ENCODE assay signal across 9 cellular contexts in genomic region chr6:3867616-3868502, GRCh38. TPM values are rescaled to one million over a fixed set of nuclear protein-coding genes. Genes with fewer than 3 reads are reported as not detected.
DNase-seq lines count a peak whose midpoint lies in the region; ATAC-seq, FAIRE-seq and TF ChIP-seq lines count a peak whose summit lies in the region.
"Had no signal": no experiment of that assay in that cellular context is flagged by ENCODE, and none has a peak within 500 bp of the region (broad histone marks: within the 10 kb centered on the region; RNA-seq: fewer than 3 reads in every experiment).

No MANE protein-coding gene starts in this region.

- ATAC-seq in stimulated activated effector memory CD8-positive, alpha-beta T cell treated with anti-CD3 and anti-CD28 coated beads, Interleukin-12 subunit alpha, Interleukin-12 subunit beta, amount 100 ng/mL, for 72 hours: peak; percentile 93
- no peak for ATAC-seq in HG03460 (IDR thresholded peaks at IDR 0.05; ENCODE audit: unreplicated experiment)

- FAIRE-seq in GM12891 (lab: Jason Lieb, UNC): no peak

- no peak for TF ChIP-seq POLR2A in GM12891 (IDR thresholded peaks at IDR 0.05; ENCODE audit: low read depth, low read length)

- H3K36me3 Mint-ChIP-seq in activated T-cell treated with anti-CD3 and anti-CD28 coated beads, Interleukin-2, amount 50 U/mL, for 24 hours (ENCODE audit: low read depth): no peaks in the 10 kb centered on the region
- H3K36me3 Mint-ChIP-seq in activated CD4-positive, alpha-beta memory T cell treated with anti-CD3 and anti-CD28 coated beads for 36 hours: no peaks in the 10 kb centered on the region
- no peaks in the 10 kb centered on the region for H3K36me3 Mint-ChIP-seq in stimulated activated effector memory CD8-positive, alpha-beta T cell treated with anti-CD3 and anti-CD28 coated beads, Interleukin-12 subunit alpha, Interleukin-12 subunit beta, amount 100 ng/mL, for 72 hours

- DNase-seq in activated T-cell treated with anti-CD3 and anti-CD28 coated beads, Interleukin-2, amount 50 U/mL, for 24 hours: no peak
- DNase-seq in activated T-cell treated with anti-CD3 and anti-CD28 coated beads, Interleukin-2, amount 50 U/mL, for 1 hour: no peak
- peak; percentile 31 for DNase-seq in activated CD4-positive, alpha-beta memory T cell treated with anti-CD3 and anti-CD28 coated beads for 36 hours
- DNase-seq in fibroblast of gingiva (ENCODE audit: low read depth) (peak; percentile 88), GM12891 (ENCODE audit: insufficient read length, low spot score) (no peak), pons (ENCODE audit: low spot score) (no peak)
- no peak for DNase-seq in stimulated activated effector memory CD8-positive, alpha-beta T cell treated with anti-CD3 and anti-CD28 coated beads, Interleukin-12 subunit alpha, Interleukin-12 subunit beta, amount 100 ng/mL, for 72 hours (ENCODE audit: low spot score in 2 of 2)
- DNase-seq: HCEC 1CT had no signal

- intact Hi-C loops in activated CD4-positive, alpha-beta memory T cell treated with anti-CD3 and anti-CD28 coated beads for 36 hours (cut with micrococcal nuclease): loop anchor here (1.0 to 5.0 kb wide), 5 partner anchors 18 to 1069 kb away; partner anchors contain the start of gene ECI2

- H3K4me1 Mint-ChIP-seq in activated T-cell treated with anti-CD3 and anti-CD28 coated beads, Interleukin-2, amount 50 U/mL, for 24 hours (ENCODE audit: low read depth): peaks cover 39% of the 10 kb centered on the region
- peaks cover 45% of the 10 kb centered on the region for H3K4me1 Mint-ChIP-seq in activated CD4-positive, alpha-beta memory T cell treated with anti-CD3 and anti-CD28 coated beads for 36 hours (ENCODE audit: low read depth)
- peaks cover 42% of the 10 kb centered on the region for H3K4me1 Mint-ChIP-seq in stimulated activated effector memory CD8-positive, alpha-beta T cell treated with anti-CD3 and anti-CD28 coated beads, Interleukin-12 subunit alpha, Interleukin-12 subunit beta, amount 100 ng/mL, for 72 hours

- H3K4me3 Mint-ChIP-seq in activated T-cell treated with anti-CD3 and anti-CD28 coated beads, Interleukin-2, amount 50 U/mL, for 24 hours: peak overlapping the region; percentile 10
- peak overlapping the region; percentile 20 for H3K4me3 Mint-ChIP-seq in activated CD4-positive, alpha-beta memory T cell treated with anti-CD3 and anti-CD28 coated beads for 36 hours
- H3K4me3 Mint-ChIP-seq in stimulated activated effector memory CD8-positive, alpha-beta T cell treated with anti-CD3 and anti-CD28 coated beads, Interleukin-12 subunit alpha, Interleukin-12 subunit beta, amount 100 ng/mL, for 72 hours: peak overlapping the region; percentile 19

- H3K27me3 Mint-ChIP-seq in activated T-cell treated with anti-CD3 and anti-CD28 coated beads, Interleukin-2, amount 50 U/mL, for 24 hours: peaks cover 22% of the 10 kb centered on the region
- H3K27me3 Mint-ChIP-seq in activated CD4-positive, alpha-beta memory T cell treated with anti-CD3 and anti-CD28 coated beads for 36 hours: peaks cover 6% of the 10 kb centered on the region

- CTCF ChIA-PET in activated CD4-positive, alpha-beta memory T cell treated with anti-CD3 and anti-CD28 coated beads for 36 hours (lab: Charles Lee): interaction anchor here (1.1 to 5.3 kb wide), 3 partner anchors 12 to 21 kb away, joined by 3 to 75 read pairs (median 5); partner anchors contain the start of gene FAM50B

- peak overlapping the region; percentile 86 for H3K27ac Mint-ChIP-seq in activated T-cell treated with anti-CD3 and anti-CD28 coated beads, Interleukin-2, amount 50 U/mL, for 24 hours
- H3K27ac Mint-ChIP-seq in activated CD4-positive, alpha-beta memory T cell treated with anti-CD3 and anti-CD28 coated beads for 36 hours: peak overlapping the region; percentile 92
- H3K27ac Mint-ChIP-seq in stimulated activated effector memory CD8-positive, alpha-beta T cell treated with anti-CD3 and anti-CD28 coated beads, Interleukin-12 subunit alpha, Interleukin-12 subunit beta, amount 100 ng/mL, for 72 hours: peak overlapping the region; percentile 10

- H3K9me3 Mint-ChIP-seq in activated T-cell treated with anti-CD3 and anti-CD28 coated beads, Interleukin-2, amount 50 U/mL, for 24 hours: peaks cover 3% of the 10 kb centered on the region
- H3K9me3 Mint-ChIP-seq in activated CD4-positive, alpha-beta memory T cell treated with anti-CD3 and anti-CD28 coated beads for 36 hours: peaks cover 4% of the 10 kb centered on the region
- no peaks in the 10 kb centered on the region for H3K9me3 Mint-ChIP-seq in stimulated activated effector memory CD8-positive, alpha-beta T cell treated with anti-CD3 and anti-CD28 coated beads, Interleukin-12 subunit alpha, Interleukin-12 subunit beta, amount 100 ng/mL, for 72 hours

- POLR2A ChIA-PET in activated CD4-positive, alpha-beta memory T cell treated with anti-CD3 and anti-CD28 coated beads for 36 hours (lab: Charles Lee): interaction anchor here (1.5 to 3.6 kb wide), 2 partner anchors 15 to 19 kb away, joined by 4 to 64 read pairs; partner anchors contain the start of gene FAM50B

TF ChIP-seq in GM12891, 5 proteins besides CTCF, POLR2A, EP300 and RAD21:
- TF ChIP-seq TAF1 (IDR thresholded peaks at IDR 0.05; ENCODE audit: low read depth, low read length): no peak
- TF ChIP-seq SPI1 (IDR thresholded peaks at IDR 0.05; ENCODE audit: low read depth, low read length): no peak
- TF ChIP-seq PAX5 (IDR thresholded peaks at IDR 0.05; ENCODE audit: insufficient read depth, low read length, severe bottlenecking): no peak
- no peak for TF ChIP-seq POU2F2 (IDR thresholded peaks at IDR 0.05; ENCODE audit: low read depth, low read length)
- TF ChIP-seq POLR2AphosphoS5 (IDR thresholded peaks at IDR 0.05; ENCODE audit: low read depth, low read length): no peak

RNA-seq across cellular contexts. Expression of gene FAM50B, which starts 18.7 kb away (rescaled TPM):
- 10 to 100 TPM; 16.9 to 18.8 TPM for total RNA-seq in activated CD4-positive, alpha-beta memory T cell treated with anti-CD3 and anti-CD28 coated beads for 36 hours
- polyA plus RNA-seq in GM12891 (2012; ENCODE audit: low read depth, missing spikeins): 5.0 TPM

Comparison
In these comparisons a context has a peak if more than half of its experiments do, and no peak if none do; other contexts are left out.
1. DNase-seq: peak in activated CD4-positive, alpha-beta memory T cell treated with anti-CD3 and anti-CD28 coated beads for 36 hours (single experiment) and fibroblast of gingiva (single experiment); none in activated T-cell treated with anti-CD3 and anti-CD28 coated beads, Interleukin-2, amount 50 U/mL, for 24 hours (single experiment), activated T-cell treated with anti-CD3 and anti-CD28 coated beads, Interleukin-2, amount 50 U/mL, for 1 hour (single experiment), stimulated activated effector memory CD8-positive, alpha-beta T cell treated with anti-CD3 and anti-CD28 coated beads, Interleukin-12 subunit alpha, Interleukin-12 subunit beta, amount 100 ng/mL, for 72 hours (0 of 2), GM12891 (single experiment) and pons (single experiment).
2. H3K27ac Mint-ChIP-seq: peak in every context shown above with its lines; median percentile 92 in activated CD4-positive, alpha-beta memory T cell treated with anti-CD3 and anti-CD28 coated beads for 36 hours; 86 in activated T-cell treated with anti-CD3 and anti-CD28 coated beads, Interleukin-2, amount 50 U/mL, for 24 hours; 10 in stimulated activated effector memory CD8-positive, alpha-beta T cell treated with anti-CD3 and anti-CD28 coated beads, Interleukin-12 subunit alpha, Interleukin-12 subunit beta, amount 100 ng/mL, for 72 hours.
3. Peak in every context shown above with its lines, with median percentiles within 50 percentile points of each other: H3K4me3 Mint-ChIP-seq.